ENCODE assay signal across 10 cellular contexts in genomic region chr19:4391701-4392543, GRCh38. TPM values are rescaled to one million over a fixed set of nuclear protein-coding genes. Genes with fewer than 3 reads are reported as not detected.
DNase-seq lines count a peak whose midpoint lies in the region; TF ChIP-seq lines count a peak whose summit lies in the region.
"Had no signal": no experiment of that assay in that cellular context is flagged by ENCODE, and none has a peak within 500 bp of the region (broad histone marks: within the 10 kb centered on the region; RNA-seq: fewer than 3 reads in every experiment).

No MANE protein-coding gene starts in this region.

- H3K9me3 Mint-ChIP-seq in neural progenitor cell = no peaks in the 10 kb centered on the region
- H3K9me3 Mint-ChIP-seq in CD4-positive, alpha-beta memory T cell = peaks cover 0 to 1% (median 0%) of the 10 kb centered on the region in 8 donors
- H3K9me3 Mint-ChIP-seq in activated naive CD4-positive, alpha-beta T cell treated with anti-CD3 and anti-CD28 coated beads, Interleukin-2, amount 10 ng/mL, durations not matched to agents 7 days and 5 days = no peaks in the 10 kb centered on the region

- peak overlapping the region; percentile 75 for H3K4me2 ChIP-seq in neural progenitor cell

- POLR2A ChIA-PET in CD4-positive, alpha-beta memory T cell (lab: Charles Lee; ENCODE audit: partially characterized antibody) = interaction anchor here (1.6 to 2.1 kb wide), 2 partner anchors 8 to 22 kb away, joined by 5 to 6 read pairs; partner anchors contain the start of gene SH3GL1

- CTCF ChIA-PET in CD4-positive, alpha-beta memory T cell (lab: Charles Lee; ENCODE audit: partially characterized antibody) = interaction anchor here (0.7 to 1.1 kb wide), 2 partner anchors 8 to 22 kb away, joined by 3 read pairs; partner anchors contain the start of gene SH3GL1
- CTCF ChIA-PET in activated naive CD4-positive, alpha-beta T cell treated with anti-CD3 and anti-CD28 coated beads, Interleukin-2, amount 10 ng/mL, durations not matched to agents 7 days and 5 days (lab: Charles Lee) = interaction anchor here (0.7 kb wide), 1 partner anchor 9 kb away, joined by 3 read pairs; the partner anchor contains the start of gene SH3GL1

- peaks cover 73% of the 10 kb centered on the region for H3F3A ChIP-seq in neural progenitor cell (ENCODE audit: low read depth)

- peaks cover 9% of the 10 kb centered on the region for H3K27me3 Mint-ChIP-seq in neural progenitor cell (ENCODE audit: insufficient read depth, low read depth)
- H3K27me3 Mint-ChIP-seq in CD4-positive, alpha-beta memory T cell = no peaks in the 10 kb centered on the region
- no peaks in the 10 kb centered on the region for H3K27me3 Mint-ChIP-seq in activated naive CD4-positive, alpha-beta T cell treated with anti-CD3 and anti-CD28 coated beads, Interleukin-2, amount 10 ng/mL, durations not matched to agents 7 days and 5 days
- H3K27me3 Mint-ChIP-seq: B cell had no signal

- peak overlapping the region; percentile 79 for H3K4me3 Mint-ChIP-seq in neural progenitor cell
- H3K4me3 Mint-ChIP-seq in CD4-positive, alpha-beta memory T cell = no peak overlapping the region
- H3K4me3 Mint-ChIP-seq in activated naive CD4-positive, alpha-beta T cell treated with anti-CD3 and anti-CD28 coated beads, Interleukin-2, amount 10 ng/mL, durations not matched to agents 7 days and 5 days = no peak overlapping the region
- H3K4me3 Mint-ChIP-seq: B cell had no signal

- peak overlapping the region; percentile 60 for H3K27ac Mint-ChIP-seq in neural progenitor cell
- H3K27ac Mint-ChIP-seq in CD4-positive, alpha-beta memory T cell = peak overlapping the region in 3 of 7 donors; percentile 19 to 80 (median 77)
- no peak overlapping the region for H3K27ac Mint-ChIP-seq in activated naive CD4-positive, alpha-beta T cell treated with anti-CD3 and anti-CD28 coated beads, Interleukin-2, amount 10 ng/mL, durations not matched to agents 7 days and 5 days
- H3K27ac Mint-ChIP-seq: B cell had no signal

- no peaks in the 10 kb centered on the region for H3K27me3 ChIP-seq in adipocyte (replicated peaks; ENCODE audit: control insufficient read depth, insufficient read depth, low read length)
- no peaks in the 10 kb centered on the region for H3K27me3 ChIP-seq in neural progenitor cell
- no peaks in the 10 kb centered on the region for H3K27me3 ChIP-seq in CD4-positive, alpha-beta memory T cell (ENCODE audit: insufficient read depth, low read length)

- H3K4me1 ChIP-seq in adipocyte (ENCODE audit: control insufficient read depth, insufficient read depth, low read length) (peaks cover 71% of the 10 kb centered on the region), neural progenitor cell (peaks cover 81% of the 10 kb centered on the region)
- peaks cover 53% of the 10 kb centered on the region for H3K4me1 ChIP-seq in CD4-positive, alpha-beta memory T cell (ENCODE audit: insufficient read depth, low read length)

- no peak for TF ChIP-seq CTCF in fibroblast of the aortic adventitia (IDR thresholded peaks at IDR 0.05; ENCODE audit: insufficient read depth, low read length)
- no peak for TF ChIP-seq CTCF in neural progenitor cell (IDR thresholded peaks at IDR 0.05)

- H3K9ac ChIP-seq in adipocyte (ENCODE audit: low read length) = peak overlapping the region; percentile 77
- H3K9ac ChIP-seq in neural progenitor cell = no peak overlapping the region

- peaks cover 83% of the 10 kb centered on the region for H3K4me1 Mint-ChIP-seq in neural progenitor cell
- H3K4me1 Mint-ChIP-seq in CD4-positive, alpha-beta memory T cell = peaks cover 24 to 66% (median 46%) of the 10 kb centered on the region in 4 donors
- H3K4me1 Mint-ChIP-seq in activated naive CD4-positive, alpha-beta T cell treated with anti-CD3 and anti-CD28 coated beads, Interleukin-2, amount 10 ng/mL, durations not matched to agents 7 days and 5 days = peaks cover 74% of the 10 kb centered on the region

- peak overlapping the region; percentile 96 for H3K27ac ChIP-seq in neural progenitor cell
- no peak overlapping the region for H3K27ac ChIP-seq in CD4-positive, alpha-beta memory T cell (ENCODE audit: low read depth, low read length)

- DNase-seq in A172 (ENCODE audit: low spot score) (peak; percentile 35), adipocyte (ENCODE audit: low read depth) (peak; percentile 68), fibroblast of the aortic adventitia (ENCODE audit: low read depth) (peak; percentile 69), neural progenitor cell (ENCODE audit: low spot score) (no peak), NCI-H526 treated with DMSO at 0.1 percent for 48 hours (lab: John Stamatoyannopoulos, UW) (no peak)
- DNase-seq in CD4-positive, alpha-beta memory T cell = no peak
- no peak for DNase-seq in activated naive CD4-positive, alpha-beta T cell (lab: John Stamatoyannopoulos, UW)
- DNase-seq in activated naive CD4-positive, alpha-beta T cell treated with anti-CD3 and anti-CD28 coated beads, Interleukin-2, amount 10 ng/mL, durations not matched to agents 7 days and 5 days = no peak
- DNase-seq: NCI-H1694 treated with DMSO at 0.1 percent for 48 hours had no signal

- H2AFZ ChIP-seq in neural progenitor cell (replicated peaks) = no peak overlapping the region

- H3K9me3 ChIP-seq in adipocyte (ENCODE audit: control insufficient read depth, low read length) (no peaks in the 10 kb centered on the region), neural progenitor cell (ENCODE audit: low read depth) (no peaks in the 10 kb centered on the region)
- no peaks in the 10 kb centered on the region for H3K9me3 ChIP-seq in CD4-positive, alpha-beta memory T cell (ENCODE audit: control insufficient read depth in 1 of 2, low read length in 2 of 2)

- intact Hi-C loops in CD4-positive, alpha-beta memory T cell (cut with micrococcal nuclease) = no loop called here

- peaks cover 6% of the 10 kb centered on the region for H3K36me3 Mint-ChIP-seq in neural progenitor cell
- H3K36me3 Mint-ChIP-seq in CD4-positive, alpha-beta memory T cell = peaks cover 17 to 31% of the 10 kb centered on the region in 2 donors
- H3K36me3 Mint-ChIP-seq in activated naive CD4-positive, alpha-beta T cell treated with anti-CD3 and anti-CD28 coated beads, Interleukin-2, amount 10 ng/mL, durations not matched to agents 7 days and 5 days = peaks cover 46% of the 10 kb centered on the region

- H3K36me3 ChIP-seq in adipocyte (ENCODE audit: control insufficient read depth, insufficient read depth, low read length, severe bottlenecking) = peaks cover 33% of the 10 kb centered on the region
- no peaks in the 10 kb centered on the region for H3K36me3 ChIP-seq in neural progenitor cell
- H3K36me3 ChIP-seq in CD4-positive, alpha-beta memory T cell (ENCODE audit: insufficient read depth, low read length) = peaks cover 10% of the 10 kb centered on the region

- peaks cover 90% of the 10 kb centered on the region for H3K79me2 ChIP-seq in neural progenitor cell (ENCODE audit: low read depth)

- H3K4me3 ChIP-seq in adipocyte (ENCODE audit: low read length) = peak overlapping the region; percentile 47
- peak overlapping the region; percentile 42 for H3K4me3 ChIP-seq in fibroblast of the aortic adventitia (ENCODE audit: low read depth, low read length)
- no peak overlapping the region for H3K4me3 ChIP-seq in neural progenitor cell
- no peak overlapping the region for H3K4me3 ChIP-seq in CD4-positive, alpha-beta memory T cell (ENCODE audit: low read length in 2 of 2)

- H4K20me1 ChIP-seq in neural progenitor cell (ENCODE audit: low read depth) = peaks cover 29% of the 10 kb centered on the region

RNA-seq across cellular contexts. Expression of gene SH3GL1, which starts 8.4 kb away (rescaled TPM):
- total RNA-seq in A172 (2014; rRNA removed; shearing (Covaris generic)) = 94.0 and 137 TPM in 2 replicates
- total RNA-seq in fibroblast of the aortic adventitia (ENCODE audit: low replicate concordance) (49.1 and 97.2 TPM in 2 replicates), neural progenitor cell (ENCODE audit: low replicate concordance) (25.3 and 87.0 TPM in 2 replicates)
- total RNA-seq in CD4-positive, alpha-beta memory T cell = 10 to 100 TPM; 40.1 to 45.6 TPM
- polyA plus RNA-seq in CD4-positive, alpha-beta memory T cell = 10 to 100 TPM; 19.7 to 28.2 TPM

RNA-seq across cellular contexts. Expression of gene CHAF1A, which starts 10.5 kb away (rescaled TPM):
- 37.8 and 52.7 TPM in 2 replicates for total RNA-seq in A172 (2014; rRNA removed; shearing (Covaris generic))
- total RNA-seq in fibroblast of the aortic adventitia (ENCODE audit: low replicate concordance) (8.6 and 25.8 TPM in 2 replicates), neural progenitor cell (ENCODE audit: low replicate concordance) (37.5 and 82.1 TPM in 2 replicates)
- total RNA-seq in CD4-positive, alpha-beta memory T cell = 10 to 100 TPM; 13.9 to 18.1 TPM
- polyA plus RNA-seq in CD4-positive, alpha-beta memory T cell = 1 to 10 TPM; 2.8 to 4.5 TPM

RNA-seq across cellular contexts. Expression of gene MPND, which starts 48.6 kb away (rescaled TPM):
- total RNA-seq in A172 (2014; rRNA removed; shearing (Covaris generic)) = 6.4 and 6.6 TPM in 2 replicates
- total RNA-seq in fibroblast of the aortic adventitia (ENCODE audit: low replicate concordance) (5.4 and 13.2 TPM in 2 replicates), neural progenitor cell (ENCODE audit: low replicate concordance) (10.6 and 30.4 TPM in 2 replicates)
- 10 to 100 TPM; 24.7 to 27.0 TPM for total RNA-seq in CD4-positive, alpha-beta memory T cell
- polyA plus RNA-seq in CD4-positive, alpha-beta memory T cell = 1 to 10 TPM; 3.5 to 9.2 TPM

RNA-seq across cellular contexts. Expression of gene STAP2, which starts 53.3 kb away (rescaled TPM):
- 73.5 and 96.1 TPM in 2 replicates for total RNA-seq in A172 (2014; rRNA removed; shearing (Covaris generic))
- total RNA-seq in fibroblast of the aortic adventitia (ENCODE audit: low replicate concordance) (1.2 and 7.5 TPM in 2 replicates), neural progenitor cell (ENCODE audit: low replicate concordance) (5.7 and 6.8 TPM in 2 replicates)
- total RNA-seq in CD4-positive, alpha-beta memory T cell = 1 to 10 TPM in 1 of 2 experiments, under 1 TPM in 1; 0.86 to 2.4 TPM
- 1 to 10 TPM; 2.1 to 2.6 TPM for polyA plus RNA-seq in CD4-positive, alpha-beta memory T cell

Comparison
In these comparisons a context has a peak if more than half of its experiments do, and no peak if none do; other contexts are left out.
1. DNase-seq: peak in A172 (single experiment), adipocyte (single experiment) and fibroblast of the aortic adventitia (single experiment); none in neural progenitor cell (single experiment), CD4-positive, alpha-beta memory T cell (0 of 5), activated naive CD4-positive, alpha-beta T cell (0 of 4), activated naive CD4-positive, alpha-beta T cell treated with anti-CD3 and anti-CD28 coated beads, Interleukin-2, amount 10 ng/mL, durations not matched to agents 7 days and 5 days (single experiment) and NCI-H526 treated with DMSO at 0.1 percent for 48 hours (single experiment).
2. H3K4me3 ChIP-seq: peak in adipocyte (single experiment) and fibroblast of the aortic adventitia (single experiment); none in neural progenitor cell (single experiment) and CD4-positive, alpha-beta memory T cell (0 of 2).